ENCODE assay signal across 1 cellular context in the genomic region with DNA sequence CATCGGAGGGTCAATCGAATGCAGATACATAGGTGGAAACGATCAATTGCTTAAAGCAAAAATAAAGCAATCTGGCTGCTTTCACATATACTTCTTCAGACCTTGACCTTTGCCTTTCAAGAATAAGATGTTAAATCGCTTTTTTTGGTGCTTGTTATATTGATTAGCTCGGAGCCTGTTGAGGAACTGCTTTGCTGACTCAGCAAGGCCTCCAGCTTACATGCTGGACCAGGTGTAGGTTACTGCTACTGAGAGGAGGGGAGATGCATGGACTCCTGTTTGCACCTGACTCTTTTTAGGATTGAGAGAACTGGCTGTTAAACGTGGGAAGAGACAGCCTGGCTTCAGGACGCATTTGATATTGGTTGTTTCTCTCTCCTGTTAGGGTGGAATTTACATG.
A peak's percentile ranks its signal among the peaks of the same experiment; 100 is the strongest.
TF ChIP-seq lines count a peak whose summit lies in the region.

No MANE protein-coding gene starts in this region.

TF ChIP-seq in HepG2, 621 proteins besides CTCF, POLR2A, EP300 and RAD21 (continued from another document):
- no peak for TF ChIP-seq KIAA2018 (CRISPR knock-in tag; IDR thresholded peaks at IDR 0.05; ENCODE audit: borderline replicate concordance)
- TF ChIP-seq MAFF (IDR thresholded peaks at IDR 0.05; ENCODE audit: low read depth, low read length) = peak; percentile 91
- peak; percentile 89 to 96 for TF ChIP-seq MAFK (conservative IDR thresholded peaks at IDR 0.05 in 1 of 2, IDR thresholded peaks at IDR 0.05 in 1 of 2; ENCODE audit: low read length in 2 of 2)
- TF ChIP-seq FOSL1 (CRISPR knock-in tag; IDR thresholded peaks at IDR 0.05; ENCODE audit: borderline replicate concordance) = no peak
- TF ChIP-seq PAF1 (CRISPR knock-in tag; IDR thresholded peaks at IDR 0.05) = no peak
